Comparison of ENCODE assay signal across 28 cellular contexts in genomic region chr5:30453168-30453567, GRCh38.
"Had no signal": no experiment of that assay in that cellular context is flagged by ENCODE, and none has a peak within 500 bp of the region (broad histone marks: within the 10 kb centered on the region; RNA-seq: fewer than 3 reads in every experiment).

No MANE protein-coding gene starts in this region.

- H3K4me3 ChIP-seq: colonic mucosa, coronary artery, dorsolateral prefrontal cortex, esophagus muscularis mucosa, esophagus squamous epithelium, gastrocnemius medialis, gastroesophageal sphincter, heart left ventricle, heart right ventricle, hepatocyte had no signal

- H3K4me1 ChIP-seq: colonic mucosa, esophagus muscularis mucosa, esophagus squamous epithelium, foreskin keratinocyte, gastrocnemius medialis, gastroesophageal sphincter, heart left ventricle, heart right ventricle had no signal

- ATAC-seq: effector memory CD8-positive, alpha-beta T cell; esophagus mucosa; foreskin keratinocyte; gastrocnemius medialis; gastroesophageal sphincter; heart left ventricle; heart right ventricle had no signal

- H3K27me3 ChIP-seq: colonic mucosa, dorsolateral prefrontal cortex, esophagus muscularis mucosa, esophagus squamous epithelium, foreskin keratinocyte, gastrocnemius medialis, gastroesophageal sphincter, heart left ventricle, heart right ventricle, hepatocyte had no signal

- H2AFZ ChIP-seq: hepatocyte had no signal

- H3K9me3 ChIP-seq: colonic mucosa, esophagus muscularis mucosa, esophagus squamous epithelium, gastrocnemius medialis, gastroesophageal sphincter had no signal

- FAIRE-seq: endometrium, endothelial cell of umbilical vein, frontal cortex had no signal

- H3K4me2 ChIP-seq: hepatocyte had no signal

- H3K36me3 ChIP-seq: colonic mucosa, esophagus muscularis mucosa, esophagus squamous epithelium, gastrocnemius medialis, gastroesophageal sphincter, heart left ventricle, heart right ventricle had no signal

- DNase-seq: colonic mucosa; cortex of kidney; dermis blood vessel endothelial cell; dorsolateral prefrontal cortex; effector CD4-positive, alpha-beta T cell; effector CD8-positive, alpha-beta T cell; effector memory CD4-positive, alpha-beta T cell; effector memory CD8-positive, alpha-beta T cell; endodermal cell; erythroblast; esophagus squamous epithelium; foreskin fibroblast; foreskin keratinocyte; foreskin melanocyte; gastrocnemius medialis; glutamatergic neuron; head of caudate nucleus; heart left ventricle; heart right ventricle had no signal

- H3K79me2 ChIP-seq: hepatocyte had no signal

- H3K27ac ChIP-seq: colonic mucosa, coronary artery, dorsolateral prefrontal cortex, epithelial cell of prostate, esophagus muscularis mucosa, esophagus squamous epithelium, foreskin keratinocyte, gastrocnemius medialis, gastroesophageal sphincter, heart left ventricle, heart right ventricle, hepatocyte had no signal
